11 cellular contexts compared by ENCODE assay signal in the genomic region with DNA sequence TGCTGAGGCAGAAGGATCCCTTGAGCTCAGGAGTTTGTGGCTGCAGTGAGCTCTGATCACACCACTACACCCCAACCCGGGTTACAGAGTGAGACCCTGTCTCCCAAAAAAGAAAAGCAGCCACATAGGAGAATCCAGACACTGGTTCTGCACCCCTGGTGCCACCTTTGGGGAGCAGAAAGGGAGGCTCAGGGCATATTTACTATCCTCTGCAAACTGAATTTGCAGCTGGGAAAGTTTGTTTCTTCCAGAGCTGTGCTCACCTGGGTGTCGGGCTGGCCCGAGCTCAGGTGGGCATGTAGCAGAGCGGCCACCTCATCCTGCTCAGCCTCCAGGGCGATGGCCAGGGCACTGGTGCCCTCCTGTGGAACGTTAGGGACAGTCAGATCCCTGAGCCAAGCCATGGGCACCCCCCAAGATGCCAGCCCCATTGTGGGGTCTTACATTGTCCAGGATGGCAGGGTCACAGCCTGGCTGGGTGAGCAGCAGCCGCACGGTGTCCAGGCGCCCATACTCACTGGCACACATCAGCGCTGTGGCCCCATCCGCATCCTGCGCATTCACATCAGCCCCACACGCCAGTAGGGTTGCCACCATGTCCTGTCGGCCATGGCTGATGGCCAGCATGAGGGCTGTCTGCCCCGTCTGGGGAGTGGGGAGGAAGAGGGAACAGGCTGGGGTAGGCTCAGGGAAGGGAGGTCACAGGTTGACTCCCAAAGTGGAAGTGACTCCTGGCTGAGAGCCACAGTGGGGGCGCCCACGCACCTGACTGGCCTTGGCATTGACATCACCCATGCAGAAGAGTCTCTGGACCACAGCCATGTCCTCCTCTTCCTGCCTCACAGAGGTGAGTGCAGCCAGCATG. TPM values are rescaled to one million over a fixed set of nuclear protein-coding genes. Genes with fewer than 3 reads are reported as not detected.
A peak's percentile ranks its signal among the peaks of the same experiment; 100 is the strongest.
DNase-seq lines count a peak whose midpoint lies in the region; ATAC-seq, FAIRE-seq and TF ChIP-seq lines count a peak whose summit lies in the region.
"Had no signal": no experiment of that assay in that cellular context is flagged by ENCODE, and none has a peak within 500 bp of the region (broad histone marks: within the 10 kb centered on the region; RNA-seq: fewer than 3 reads in every experiment).

No MANE protein-coding gene starts in this region.

- peaks cover 9% of the 10 kb centered on the region for H3K4me1 ChIP-seq in NT2/D1 (ENCODE audit: insufficient read depth, insufficient read length)

- H3K9ac ChIP-seq in NT2/D1 (ENCODE audit: insufficient read length, low read depth), result peak overlapping the region; percentile 34

- no peak for ATAC-seq in GM18907 (IDR thresholded peaks at IDR 0.05; ENCODE audit: unreplicated experiment)
- ATAC-seq: effector memory CD8-positive, alpha-beta T cell had no signal

- H3K27ac ChIP-seq in 22Rv1, result peak overlapping the region; percentile 85
- H3K27ac ChIP-seq in coronary artery, result no peak overlapping the region

- H3K4me3 ChIP-seq in NT2/D1 (ENCODE audit: insufficient read length, low read depth), result no peak overlapping the region
- H3K4me3 ChIP-seq in epithelial cell of proximal tubule (ENCODE audit: low read depth, low read length), result no peak overlapping the region
- H3K4me3 ChIP-seq in coronary artery, result no peak overlapping the region

- no peak for FAIRE-seq in GM12891 (lab: Jason Lieb, UNC)
- FAIRE-seq in frontal cortex (lab: Jason Lieb, UNC), result no peak

- no peak for DNase-seq in GM12891 (ENCODE audit: insufficient read length, low spot score)
- no peak for DNase-seq in NT2/D1 (ENCODE audit: low read depth, low spot score)
- DNase-seq in epithelial cell of proximal tubule (ENCODE audit: low read depth), result no peak
- no peak for DNase-seq in frontal cortex (ENCODE audit: low spot score in 2 of 2)
- DNase-seq in NOMO-1 (lab: John Stamatoyannopoulos, UW; ENCODE audit: unreplicated experiment in 2 of 2), result no peak
- no peak for DNase-seq in coronary artery (ENCODE audit: low spot score)
- DNase-seq: activated naive CD4-positive, alpha-beta T cell; COR-L47; effector memory CD8-positive, alpha-beta T cell had no signal

- H3K27me3 ChIP-seq in NT2/D1 (ENCODE audit: insufficient read depth, insufficient read length), result no peaks in the 10 kb centered on the region

- peaks cover 34% of the 10 kb centered on the region for H3K36me3 ChIP-seq in NT2/D1 (ENCODE audit: insufficient read depth, insufficient read length, low read length)

- H3K9me3 ChIP-seq in NT2/D1 (ENCODE audit: insufficient read depth, low read length), result no peaks in the 10 kb centered on the region

- no peak for TF ChIP-seq CTCF in 22Rv1 (IDR thresholded peaks at IDR 0.05)
- peak; percentile 22 for TF ChIP-seq CTCF in epithelial cell of proximal tubule (conservative IDR thresholded peaks at IDR 0.05; ENCODE audit: low read depth, low read length)
- no peak for TF ChIP-seq CTCF in coronary artery (IDR thresholded peaks at IDR 0.05)

- 0 out of 2 replicates have a peak, but pooled peaks have one; percentile 71 for TF ChIP-seq POLR2A in GM12891 (IDR thresholded peaks at IDR 0.05; ENCODE audit: low read depth, low read length)

TF ChIP-seq in GM12891, 5 proteins besides CTCF, POLR2A, EP300 and RAD21:
- TF ChIP-seq POLR2AphosphoS5 (IDR thresholded peaks at IDR 0.05; ENCODE audit: low read depth, low read length) (peak; percentile 53), SPI1 (IDR thresholded peaks at IDR 0.05; ENCODE audit: low read depth, low read length) (no peak), TAF1 (IDR thresholded peaks at IDR 0.05; ENCODE audit: low read depth, low read length) (no peak), PAX5 (IDR thresholded peaks at IDR 0.05; ENCODE audit: insufficient read depth, low read length, severe bottlenecking) (no peak), POU2F2 (IDR thresholded peaks at IDR 0.05; ENCODE audit: low read depth, low read length) (0 out of 2 replicates have a peak, but pooled peaks have one; percentile 8)

RNA-seq across cellular contexts. Expression of gene RPS28, which starts 3.1 kb away (rescaled TPM):
- 3,587 TPM for polyA plus RNA-seq in GM12891 (2012; ENCODE audit: low read depth, missing spikeins)
- total RNA-seq in epithelial cell of proximal tubule (459 and 508 TPM in 2 replicates), frontal cortex (157 TPM)

RNA-seq across cellular contexts. Expression of gene NDUFA7, which starts 3.2 kb away (rescaled TPM):
- polyA plus RNA-seq in GM12891 (2012; ENCODE audit: low read depth, missing spikeins), result 148 TPM
- 76.6 and 77.9 TPM in 2 replicates for total RNA-seq in epithelial cell of proximal tubule
- 7.3 TPM for total RNA-seq in frontal cortex

RNA-seq across cellular contexts. Expression of gene CD320, which starts 16.3 kb away (rescaled TPM):
- 25.6 TPM for polyA plus RNA-seq in GM12891 (2012; ENCODE audit: low read depth, missing spikeins)
- total RNA-seq in epithelial cell of proximal tubule, result 198 and 238 TPM in 2 replicates
- 16.7 TPM for total RNA-seq in frontal cortex

RNA-seq across cellular contexts. Expression of gene KANK3, which starts 18.6 kb away (rescaled TPM):
- polyA plus RNA-seq in GM12891 (2012; ENCODE audit: low read depth, missing spikeins), result 0.15 TPM
- total RNA-seq in epithelial cell of proximal tubule (0.29 and 2.2 TPM in 2 replicates), frontal cortex (2.4 TPM)

RNA-seq across cellular contexts. Expression of gene ANGPTL4, which starts 39.5 kb away (rescaled TPM):
- 0.12 TPM for polyA plus RNA-seq in GM12891 (2012; ENCODE audit: low read depth, missing spikeins)
- 16.6 and 82.0 TPM in 2 replicates for total RNA-seq in epithelial cell of proximal tubule
- 0.82 TPM for total RNA-seq in frontal cortex

Comparison
In these comparisons a context has a peak if more than half of its experiments do, and no peak if none do; other contexts are left out.
1. RNA of gene CD320, which starts 16.3 kb away (total RNA-seq): 198 to 238 TPM in epithelial cell of proximal tubule; 16.7 TPM in frontal cortex (single experiment); every median in the first group is over 10 times any median in the second.